In genomic region chr7:123662293-123662692, GRCh38 we compare ENCODE assay signal across 19 cellular contexts. TPM values are rescaled to one million over a fixed set of nuclear protein-coding genes. Genes with fewer than 3 reads are reported as not detected.
DNase-seq lines count a peak whose midpoint lies in the region; ATAC-seq, FAIRE-seq and TF ChIP-seq lines count a peak whose summit lies in the region.
"Had no signal": no experiment of that assay in that cellular context is flagged by ENCODE, and none has a peak within 500 bp of the region (broad histone marks: within the 10 kb centered on the region; RNA-seq: fewer than 3 reads in every experiment).

No MANE protein-coding gene starts in this region.

- DNase-seq in heart right ventricle (no peak), left cardiac atrium (no peak), K562 (ENCODE audit: extremely low read depth in 1 of 4, low spot score in 3 of 4) (no peak), trophoblast cell (no peak), testis (no peak), dermis blood vessel endothelial cell (no peak), esophagus muscularis mucosa (ENCODE audit: extremely low spot score) (no peak)
- DNase-seq: 8988T; CD4-positive, alpha-beta memory T cell; DMS153; DMS79; GF-D8 had no signal

- H2BK12ac ChIP-seq in trophoblast cell (ENCODE audit: low read length), result peak overlapping the region; percentile 11

- TF ChIP-seq EP300 in K562 (IDR thresholded peaks at IDR 0.05; ENCODE audit: low read length) (no peak), esophagus muscularis mucosa (IDR thresholded peaks at IDR 0.05) (no peak)

- no peak overlapping the region for H2AK5ac ChIP-seq in trophoblast cell (ENCODE audit: low read length)

- H3K4me2 ChIP-seq in K562 (ENCODE audit: insufficient read depth, low read length) (peak overlapping the region; percentile 61), trophoblast cell (ENCODE audit: low read length) (no peak overlapping the region)
- H3K4me2 ChIP-seq: BLaER1 had no signal

- TF ChIP-seq RAD21 in K562 (CRISPR knock-in tag; conservative IDR thresholded peaks at IDR 0.05 in 1 of 2, IDR thresholded peaks at IDR 0.05 in 1 of 2), result no peak

- no peak overlapping the region; a peak in 1 of 4 replicates for H3K9ac ChIP-seq in K562 (ENCODE audit: insufficient read depth in 1 of 2, low read depth in 2 of 2, low read length in 2 of 2)
- no peak overlapping the region for H3K9ac ChIP-seq in trophoblast cell (ENCODE audit: low read length)
- H3K9ac ChIP-seq: BLaER1 had no signal

- in situ Hi-C loops in K562 (cut with MboI), result no loop called here

- H3K9me1 ChIP-seq in K562 (ENCODE audit: control insufficient read depth, insufficient read depth, low read length), result no peaks in the 10 kb centered on the region

- H3K27me3 ChIP-seq in heart right ventricle, result no peaks in the 10 kb centered on the region
- H3K27me3 ChIP-seq in K562 (ENCODE audit: control insufficient read depth in 2 of 2, insufficient read depth in 2 of 2, low read length in 2 of 2), result peaks cover 12 to 17% of the 10 kb centered on the region in 2 experiments; a peak in 4 of 5 replicates
- H3K27me3 ChIP-seq in trophoblast cell (ENCODE audit: insufficient read depth, low read length), result no peaks in the 10 kb centered on the region
- H3K27me3 ChIP-seq in testis, result no peaks in the 10 kb centered on the region
- H3K27me3 ChIP-seq in esophagus muscularis mucosa, result no peaks in the 10 kb centered on the region
- H3K27me3 ChIP-seq: BLaER1 had no signal

- WGBS in heart right ventricle, 2 donors, result 59 to 68% methylated on average over 15 of the region's 15 CpGs
- WGBS in K562 (ENCODE audit: insufficient coverage, low coverage, missing lambda C conversion rate), result 6% methylated on average over 15 of the region's 15 CpGs
- no CpG with 5 or more reads among the region's 15 CpGs for WGBS in trophoblast cell (ENCODE audit: extremely low coverage, insufficient coverage, insufficient read length)
- WGBS in testis, 2 donors, result 90% methylated on average over 15 of the region's 15 CpGs
- WGBS in esophagus muscularis mucosa, result 95% methylated on average over 15 of the region's 15 CpGs

- CTCF ChIA-PET in K562 (lab: Yijun Ruan, JAX; ENCODE audit: low intra/inter-chr PET ratio), result no interaction called here

- peak overlapping the region; percentile 12 for H2AFZ ChIP-seq in K562 (ENCODE audit: low read depth, low read length)
- no peak overlapping the region for H2AFZ ChIP-seq in trophoblast cell (ENCODE audit: insufficient read depth, low read length, poor library complexity)

- peak overlapping the region; percentile 16 for H4K91ac ChIP-seq in trophoblast cell (ENCODE audit: low read depth, low read length)

- H2BK5ac ChIP-seq in trophoblast cell (ENCODE audit: low read depth, low read length, poor library complexity), result no peak overlapping the region

- H3K18ac ChIP-seq in trophoblast cell (ENCODE audit: low read length), result peak overlapping the region; percentile 2

- H3K36me3 ChIP-seq in heart right ventricle (peaks cover 0 to 43% (median 0%) of the 10 kb centered on the region in 9 donors), K562 (ENCODE audit: control insufficient read depth, insufficient read depth, low read length) (no peaks in the 10 kb centered on the region), trophoblast cell (ENCODE audit: control insufficient read depth in 1 of 2, insufficient read depth in 2 of 2, low read length in 2 of 2) (peaks cover 0 to 2% of the 10 kb centered on the region in 2 experiments), testis (ENCODE audit: low read depth, missing control alignments) (no peaks in the 10 kb centered on the region), esophagus muscularis mucosa (peaks cover 0 to 57% (median 0%) of the 10 kb centered on the region in 4 donors)
- H3K36me3 ChIP-seq: BLaER1, HAP-1 had no signal

- no peak overlapping the region for H3K14ac ChIP-seq in trophoblast cell (ENCODE audit: low read length)

- H3K23ac ChIP-seq in trophoblast cell (ENCODE audit: low read length), result no peak overlapping the region

- H3K4me3 ChIP-seq in heart right ventricle, result peak overlapping the region in 8 of 10 donors; percentile 24 to 67 (median 58)
- H3K4me3 ChIP-seq in K562, result no peak overlapping the region
- no peak overlapping the region for H3K4me3 ChIP-seq in trophoblast cell (ENCODE audit: low read depth, low read length)
- H3K4me3 ChIP-seq in testis, result no peak overlapping the region
- no peak overlapping the region for H3K4me3 ChIP-seq in esophagus muscularis mucosa
- H3K4me3 ChIP-seq: BLaER1, HAP-1 had no signal

- H3K4ac ChIP-seq in trophoblast cell (ENCODE audit: low read depth, low read length), result no peak overlapping the region

- no peaks in the 10 kb centered on the region for H3K9me3 ChIP-seq in heart right ventricle
- H3K9me3 ChIP-seq in K562 (replicated peaks; ENCODE audit: control insufficient read depth, insufficient read depth, low read depth, low read length), result no peaks in the 10 kb centered on the region
- no peaks in the 10 kb centered on the region for H3K9me3 ChIP-seq in trophoblast cell (ENCODE audit: insufficient read depth, low read depth, low read length)
- no peaks in the 10 kb centered on the region for H3K9me3 ChIP-seq in testis
- H3K9me3 ChIP-seq in esophagus muscularis mucosa, result no peaks in the 10 kb centered on the region
- H3K9me3 ChIP-seq: BLaER1, HAP-1 had no signal

- H3K79me1 ChIP-seq in trophoblast cell (ENCODE audit: low read length), result peaks cover 6% of the 10 kb centered on the region

- peaks cover 0 to 18% (median 11%) of the 10 kb centered on the region in 9 donors for H3K4me1 ChIP-seq in heart right ventricle
- H3K4me1 ChIP-seq in K562 (replicated peaks in 1 of 2; ENCODE audit: control insufficient read depth in 2 of 2, insufficient read depth in 2 of 2, low read length in 2 of 2), result no peaks in the 10 kb centered on the region; a peak in 2 of 5 replicates
- peaks cover 4 to 13% of the 10 kb centered on the region in 2 experiments for H3K4me1 ChIP-seq in trophoblast cell (ENCODE audit: control insufficient read depth in 1 of 2, insufficient read depth in 2 of 2, low read length in 2 of 2)
- no peaks in the 10 kb centered on the region for H3K4me1 ChIP-seq in testis
- H3K4me1 ChIP-seq in esophagus muscularis mucosa, result no peaks in the 10 kb centered on the region
- H3K4me1 ChIP-seq: BLaER1 had no signal

- TF ChIP-seq POLR2A in K562 (conservative IDR thresholded peaks at IDR 0.05) (no peak), testis (IDR thresholded peaks at IDR 0.05) (no peak), esophagus muscularis mucosa (IDR thresholded peaks at IDR 0.05; ENCODE audit: low read depth) (no peak)

- H3K27ac ChIP-seq in heart right ventricle, result peak overlapping the region in 3 of 10 donors; percentile 17 to 94 (median 35)
- no peak overlapping the region for H3K27ac ChIP-seq in K562 (ENCODE audit: extremely low read depth, low read depth, low read length)
- no peak overlapping the region for H3K27ac ChIP-seq in trophoblast cell (ENCODE audit: low read depth, low read length)
- H3K27ac ChIP-seq in testis, result peak overlapping the region; percentile 16 to 22
- H3K27ac ChIP-seq in esophagus muscularis mucosa (replicated peaks in 1 of 4), result no peak overlapping the region
- H3K27ac ChIP-seq: BLaER1 had no signal

- no peak overlapping the region for H4K8ac ChIP-seq in trophoblast cell (ENCODE audit: low read depth, low read length)

- no peak for TF ChIP-seq CTCF in heart right ventricle (IDR thresholded peaks at IDR 0.05)
- no peak for TF ChIP-seq CTCF in K562 (IDR thresholded peaks at IDR 0.05 in 2 of 3, conservative IDR thresholded peaks at IDR 0.05 in 1 of 3; ENCODE audit: insufficient read depth in 2 of 3, low read depth in 1 of 3, low read length in 3 of 3)
- no peak for TF ChIP-seq CTCF in testis (IDR thresholded peaks at IDR 0.05)
- no peak for TF ChIP-seq CTCF in esophagus muscularis mucosa (IDR thresholded peaks at IDR 0.05)

- ATAC-seq in heart right ventricle (peak in 1 of 8 donors; percentile 5), left cardiac atrium (no peak), K562 (no peak)
- ATAC-seq: HepG2 had no signal

- H4K12ac ChIP-seq in trophoblast cell (ENCODE audit: low read depth, low read length), result no peak overlapping the region

- no peaks in the 10 kb centered on the region for H4K20me1 ChIP-seq in K562 (replicated peaks; ENCODE audit: control insufficient read depth, insufficient read depth, low read length)
- H4K20me1 ChIP-seq: BLaER1 had no signal

- POLR2A ChIA-PET in K562 (lab: Yijun Ruan, JAX), result interaction anchor here (1.6 kb wide), 1 partner anchor 13 kb away, joined by 7 read pairs; no protein-coding TSS in a partner anchor

- BruUV-seq in K562 (replicated peaks; lab: Mats Ljungman, UMichigan), result no TSS peak

- intact Hi-C loops in heart right ventricle (cut with DNase I) (no loop called here), left cardiac atrium (cut with DNase I) (no loop called here), K562 (cut with micrococcal nuclease) (no loop called here), testis (cut with DNase I; ENCODE audit: low total_unique reads) (no loop called here), esophagus muscularis mucosa (cut with DNase I) (no loop called here)

- H3K79me2 ChIP-seq in K562 (ENCODE audit: control insufficient read depth, insufficient read depth, low read length) (no peaks in the 10 kb centered on the region), trophoblast cell (ENCODE audit: control insufficient read depth, insufficient read depth, low read length, poor library complexity) (no peaks in the 10 kb centered on the region)

- no peak for FAIRE-seq in K562 (lab: Jason Lieb, UNC)
- FAIRE-seq: HepG2 had no signal

- H2BK120ac ChIP-seq in trophoblast cell (ENCODE audit: insufficient read depth, low read length, poor library complexity), result no peak overlapping the region

RNA-seq across cellular contexts. Expression of gene LMOD2, which starts 6.6 kb away (rescaled TPM):
- 1,000 to 10,000 TPM in 6 of 10 donors, 100 to 1,000 TPM in 4; 195 to 2,841 (median 1,290) TPM for total RNA-seq in heart right ventricle
- 100 to 1,000 TPM; 115 to 281 TPM for polyA plus RNA-seq in heart right ventricle
- total RNA-seq in left cardiac atrium, result 100 to 1,000 TPM; 220 to 376 TPM
- not detected in 2 replicates for total RNA-seq in K562 (2011; cell fraction: chromatin; rRNA removed; ENCODE audit: low replicate concordance)
- not detected in 2 replicates for total RNA-seq in K562 (2011; cell fraction: nucleolus; rRNA removed)
- total RNA-seq in K562 (2011; cell fraction: nucleoplasm; rRNA removed), result not detected in 2 replicates
- total RNA-seq in K562 (2014; rRNA removed), result not detected in 2 replicates
- total RNA-seq in K562 (2014; rRNA removed; fragmentation: Illumina TruSeq; extraction: Trizol), result not detected in 2 replicates
- total RNA-seq in K562 (2015; rRNA removed; fragmentation: Illumina TruSeq; extraction: Trizol), result not detected in 2 replicates
- 0.13 TPM in 1 of 2 replicates, not detected in the other for total RNA-seq in K562 (2021)
- polyA plus RNA-seq in K562 (2011; rRNA removed), result not detected in 2 replicates
- polyA plus RNA-seq in K562 (2011; cell fraction: cytosol; rRNA removed), result not detected in 2 replicates
- not detected in 2 replicates for polyA plus RNA-seq in K562 (2011; cell fraction: nucleus; rRNA removed)
- polyA plus RNA-seq in K562 (2012), result 0.08 TPM in 2 replicates
- not detected in 2 replicates for polyA plus RNA-seq in K562 (2014; fragmentation: Illumina TruSeq; extraction: Trizol)
- under 1 TPM in 1 of 2 experiments, not detected in 1; 0.04 TPM for polyA plus RNA-seq in K562 (2014; fragmentation: Nextera tagmentation; extraction: Ambion mirVana)
- not detected in 2 replicates for polyA plus RNA-seq in K562 (2014; rRNA removed)
- not detected in 2 replicates for polyA minus RNA-seq in K562 (2011; rRNA and poly(A)+ RNA removed)
- not detected in 2 replicates for polyA minus RNA-seq in K562 (2011; cell fraction: cytosol; rRNA and poly(A)+ RNA removed)
- polyA minus RNA-seq in K562 (2011; cell fraction: nucleus; rRNA and poly(A)+ RNA removed), result not detected in 2 replicates
- 0.87 and 1.1 TPM in 2 replicates for polyA plus RNA-seq in trophoblast cell (2013)
- under 1 TPM; 0.19 to 0.39 TPM for total RNA-seq in testis
- 3.6 TPM for polyA plus RNA-seq in testis (ENCODE audit: insufficient read depth, low read depth, low replicate concordance)
- total RNA-seq in dermis blood vessel endothelial cell, result not detected in 2 replicates
- total RNA-seq in esophagus muscularis mucosa, result not detected
- total RNA-seq: A673; CD4-positive, alpha-beta memory T cell; Daoy; H4; HepG2 had no signal
- polyA plus RNA-seq: AG04450, HepG2 had no signal

Comparison
In these comparisons a context has a peak if more than half of its experiments do, and no peak if none do; other contexts are left out.
1. H3K27ac ChIP-seq: peak in testis (2 of 2); none in K562 (single experiment), trophoblast cell (single experiment) and esophagus muscularis mucosa (0 of 4).
2. H3K4me3 ChIP-seq: peak in heart right ventricle (8 of 10); none in K562 (single experiment), trophoblast cell (single experiment), testis (0 of 2) and esophagus muscularis mucosa (0 of 4).
3. RNA of gene LMOD2, which starts 6.6 kb away (total RNA-seq): 195 to 2,841 TPM in heart right ventricle and 220 to 376 TPM in left cardiac atrium; 0.19 to 0.39 TPM in testis, 0.13 TPM in K562, not detected in dermis blood vessel endothelial cell and not detected in esophagus muscularis mucosa; every median in the first group is over 100 times any median in the second.